ENCODE assay signal across 1 cellular context in the genomic region with DNA sequence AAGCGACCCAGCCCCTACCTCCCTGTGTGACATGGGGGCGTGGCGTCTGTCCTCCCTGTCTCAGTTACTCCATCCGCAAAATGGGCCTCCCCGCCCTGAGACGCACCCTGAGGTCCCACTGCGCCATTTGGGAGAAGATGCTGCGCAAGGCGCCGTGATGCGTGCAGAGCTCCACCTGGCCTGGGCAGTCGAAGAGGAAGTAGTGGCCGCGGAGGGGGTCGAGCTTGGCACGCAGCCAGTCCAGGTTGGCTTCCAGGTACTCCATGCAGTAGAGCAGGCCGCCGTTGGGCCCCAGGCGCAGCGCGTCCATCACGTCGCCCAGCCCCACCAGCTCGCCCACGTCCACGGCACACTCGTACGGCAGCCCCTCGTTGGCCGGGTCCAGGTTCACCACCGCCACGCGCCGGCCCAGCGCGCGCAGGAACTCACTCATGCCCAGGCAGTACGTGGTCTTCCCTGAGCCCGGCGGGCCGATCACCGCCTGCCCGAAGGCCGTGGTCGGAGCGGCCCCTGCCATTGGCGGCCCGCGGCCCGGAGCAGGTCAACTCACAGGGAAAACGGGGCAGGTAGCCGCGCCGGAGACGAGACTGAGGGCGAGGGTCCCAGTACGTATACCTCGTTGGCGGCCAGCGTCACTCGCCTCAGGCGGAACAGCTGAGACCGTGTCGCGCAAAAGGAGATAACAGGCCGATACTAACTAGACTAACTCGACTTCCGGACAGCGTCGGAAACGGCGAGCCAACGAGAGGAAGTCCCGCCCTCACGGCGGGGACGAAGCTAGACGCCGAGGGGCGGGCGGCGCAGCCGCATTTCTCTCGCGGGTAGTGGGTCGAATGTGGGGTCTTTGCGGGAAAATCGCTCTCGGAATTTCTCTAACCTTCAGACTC.
TF ChIP-seq lines count a peak whose summit lies in the region.

TSS of gene GPN2 (minus strand) at position 704 of the 887 bp plus-strand sequence. CDS start at position 517, 187 bp downstream.

TF ChIP-seq in K562, 482 proteins besides CTCF, POLR2A, EP300 and RAD21 (continued from another document and continues in another):
- TF ChIP-seq TEAD4 (IDR thresholded peaks at IDR 0.05; ENCODE audit: low read length): peak; percentile 46; the same call in 1 of the 2 replicates
- no peak for TF ChIP-seq TEAD4 (CRISPR knock-in tag; IDR thresholded peaks at IDR 0.05; ENCODE audit: borderline replicate concordance)
- TF ChIP-seq CBX8 (IDR thresholded peaks at IDR 0.05; ENCODE audit: borderline replicate concordance, extremely low read depth, low read depth, low read length, poor library complexity, severe bottlenecking): no peak
- no peak; the same call in 1 of the 2 replicates for TF ChIP-seq CBX1 (IDR thresholded peaks at IDR 0.05; ENCODE audit: low read depth)
- TF ChIP-seq STAG1 (CRISPR knock-in tag; IDR thresholded peaks at IDR 0.05; ENCODE audit: borderline replicate concordance): peak; percentile 44; the same call in 1 of the 2 replicates
- no peak for TF ChIP-seq NFE2 (IDR thresholded peaks at IDR 0.05; ENCODE audit: low read depth)
- no peak for TF ChIP-seq BRCA1 (IDR thresholded peaks at IDR 0.05)
- TF ChIP-seq BRCA1 (CRISPR knock-in tag; IDR thresholded peaks at IDR 0.05): 0 out of 2 replicates have a peak, but pooled peaks have one; percentile 43
- no peak; the same call in 1 of the 2 replicates for TF ChIP-seq HOMEZ (CRISPR knock-in tag; IDR thresholded peaks at IDR 0.05)
- TF ChIP-seq POLR2G (IDR thresholded peaks at IDR 0.05; ENCODE audit: low read depth, low read length): peak; percentile 97
- peak; percentile 64 for TF ChIP-seq FOXK2 (conservative IDR thresholded peaks at IDR 0.05 in 1 of 2, IDR thresholded peaks at IDR 0.05 in 1 of 2; ENCODE audit: low read depth in 2 of 2)
- TF ChIP-seq MLX (CRISPR knock-in tag; conservative IDR thresholded peaks at IDR 0.05): 0 out of 4 replicates have a peak, but pooled peaks of 1 of the 2 experiments have one; percentile 16
- TF ChIP-seq GTF2F1 (IDR thresholded peaks at IDR 0.05; ENCODE audit: low read depth, low read length): no peak
- TF ChIP-seq, protein P1, sequence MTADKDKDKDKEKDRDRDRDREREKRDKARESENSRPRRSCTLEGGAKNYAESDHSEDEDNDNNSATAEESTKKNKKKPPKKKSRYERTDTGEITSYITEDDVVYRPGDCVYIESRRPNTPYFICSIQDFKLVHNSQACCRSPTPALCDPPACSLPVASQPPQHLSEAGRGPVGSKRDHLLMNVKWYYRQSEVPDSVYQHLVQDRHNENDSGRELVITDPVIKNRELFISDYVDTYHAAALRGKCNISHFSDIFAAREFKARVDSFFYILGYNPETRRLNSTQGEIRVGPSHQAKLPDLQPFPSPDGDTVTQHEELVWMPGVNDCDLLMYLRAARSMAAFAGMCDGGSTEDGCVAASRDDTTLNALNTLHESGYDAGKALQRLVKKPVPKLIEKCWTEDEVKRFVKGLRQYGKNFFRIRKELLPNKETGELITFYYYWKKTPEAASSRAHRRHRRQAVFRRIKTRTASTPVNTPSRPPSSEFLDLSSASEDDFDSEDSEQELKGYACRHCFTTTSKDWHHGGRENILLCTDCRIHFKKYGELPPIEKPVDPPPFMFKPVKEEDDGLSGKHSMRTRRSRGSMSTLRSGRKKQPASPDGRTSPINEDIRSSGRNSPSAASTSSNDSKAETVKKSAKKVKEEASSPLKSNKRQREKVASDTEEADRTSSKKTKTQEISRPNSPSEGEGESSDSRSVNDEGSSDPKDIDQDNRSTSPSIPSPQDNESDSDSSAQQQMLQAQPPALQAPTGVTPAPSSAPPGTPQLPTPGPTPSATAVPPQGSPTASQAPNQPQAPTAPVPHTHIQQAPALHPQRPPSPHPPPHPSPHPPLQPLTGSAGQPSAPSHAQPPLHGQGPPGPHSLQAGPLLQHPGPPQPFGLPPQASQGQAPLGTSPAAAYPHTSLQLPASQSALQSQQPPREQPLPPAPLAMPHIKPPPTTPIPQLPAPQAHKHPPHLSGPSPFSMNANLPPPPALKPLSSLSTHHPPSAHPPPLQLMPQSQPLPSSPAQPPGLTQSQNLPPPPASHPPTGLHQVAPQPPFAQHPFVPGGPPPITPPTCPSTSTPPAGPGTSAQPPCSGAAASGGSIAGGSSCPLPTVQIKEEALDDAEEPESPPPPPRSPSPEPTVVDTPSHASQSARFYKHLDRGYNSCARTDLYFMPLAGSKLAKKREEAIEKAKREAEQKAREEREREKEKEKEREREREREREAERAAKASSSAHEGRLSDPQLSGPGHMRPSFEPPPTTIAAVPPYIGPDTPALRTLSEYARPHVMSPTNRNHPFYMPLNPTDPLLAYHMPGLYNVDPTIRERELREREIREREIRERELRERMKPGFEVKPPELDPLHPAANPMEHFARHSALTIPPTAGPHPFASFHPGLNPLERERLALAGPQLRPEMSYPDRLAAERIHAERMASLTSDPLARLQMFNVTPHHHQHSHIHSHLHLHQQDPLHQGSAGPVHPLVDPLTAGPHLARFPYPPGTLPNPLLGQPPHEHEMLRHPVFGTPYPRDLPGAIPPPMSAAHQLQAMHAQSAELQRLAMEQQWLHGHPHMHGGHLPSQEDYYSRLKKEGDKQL (CRISPR knock-in tag; IDR thresholded peaks at IDR 0.05; ENCODE audit: borderline replicate concordance): peak; percentile 95; the same call in 1 of the 2 replicates
- TF ChIP-seq ETV6 (IDR thresholded peaks at IDR 0.05; ENCODE audit: borderline replicate concordance in 1 of 2, low read depth in 2 of 2, low read length in 1 of 2): no peak
- 0 out of 2 replicates have a peak, but pooled peaks have one; percentile 89 for TF ChIP-seq ETV6 (CRISPR knock-in tag; IDR thresholded peaks at IDR 0.05; ENCODE audit: borderline replicate concordance)
- no peak; a peak in 1 of 4 replicates for TF ChIP-seq KDM4B (IDR thresholded peaks at IDR 0.05; ENCODE audit: borderline replicate concordance in 2 of 2, low read depth in 1 of 2)
- no peak; the same call in 1 of the 2 replicates for TF ChIP-seq ESRRA (IDR thresholded peaks at IDR 0.05; ENCODE audit: borderline replicate concordance, low read depth)
- TF ChIP-seq CBFB (CRISPR knock-in tag; IDR thresholded peaks at IDR 0.05): no peak
- no peak for TF ChIP-seq SIX5 (IDR thresholded peaks at IDR 0.05; ENCODE audit: borderline replicate concordance in 1 of 2, insufficient read depth in 1 of 2, low read depth in 1 of 2, low read length in 2 of 2)
- peak; percentile 63; the same call in 1 of the 2 replicates for TF ChIP-seq TOE1 (IDR thresholded peaks at IDR 0.05; ENCODE audit: borderline replicate concordance)
- TF ChIP-seq TOE1 (CRISPR knock-in tag; IDR thresholded peaks at IDR 0.05; ENCODE audit: borderline replicate concordance, low read depth): peak; percentile 91
- TF ChIP-seq, protein P2, sequence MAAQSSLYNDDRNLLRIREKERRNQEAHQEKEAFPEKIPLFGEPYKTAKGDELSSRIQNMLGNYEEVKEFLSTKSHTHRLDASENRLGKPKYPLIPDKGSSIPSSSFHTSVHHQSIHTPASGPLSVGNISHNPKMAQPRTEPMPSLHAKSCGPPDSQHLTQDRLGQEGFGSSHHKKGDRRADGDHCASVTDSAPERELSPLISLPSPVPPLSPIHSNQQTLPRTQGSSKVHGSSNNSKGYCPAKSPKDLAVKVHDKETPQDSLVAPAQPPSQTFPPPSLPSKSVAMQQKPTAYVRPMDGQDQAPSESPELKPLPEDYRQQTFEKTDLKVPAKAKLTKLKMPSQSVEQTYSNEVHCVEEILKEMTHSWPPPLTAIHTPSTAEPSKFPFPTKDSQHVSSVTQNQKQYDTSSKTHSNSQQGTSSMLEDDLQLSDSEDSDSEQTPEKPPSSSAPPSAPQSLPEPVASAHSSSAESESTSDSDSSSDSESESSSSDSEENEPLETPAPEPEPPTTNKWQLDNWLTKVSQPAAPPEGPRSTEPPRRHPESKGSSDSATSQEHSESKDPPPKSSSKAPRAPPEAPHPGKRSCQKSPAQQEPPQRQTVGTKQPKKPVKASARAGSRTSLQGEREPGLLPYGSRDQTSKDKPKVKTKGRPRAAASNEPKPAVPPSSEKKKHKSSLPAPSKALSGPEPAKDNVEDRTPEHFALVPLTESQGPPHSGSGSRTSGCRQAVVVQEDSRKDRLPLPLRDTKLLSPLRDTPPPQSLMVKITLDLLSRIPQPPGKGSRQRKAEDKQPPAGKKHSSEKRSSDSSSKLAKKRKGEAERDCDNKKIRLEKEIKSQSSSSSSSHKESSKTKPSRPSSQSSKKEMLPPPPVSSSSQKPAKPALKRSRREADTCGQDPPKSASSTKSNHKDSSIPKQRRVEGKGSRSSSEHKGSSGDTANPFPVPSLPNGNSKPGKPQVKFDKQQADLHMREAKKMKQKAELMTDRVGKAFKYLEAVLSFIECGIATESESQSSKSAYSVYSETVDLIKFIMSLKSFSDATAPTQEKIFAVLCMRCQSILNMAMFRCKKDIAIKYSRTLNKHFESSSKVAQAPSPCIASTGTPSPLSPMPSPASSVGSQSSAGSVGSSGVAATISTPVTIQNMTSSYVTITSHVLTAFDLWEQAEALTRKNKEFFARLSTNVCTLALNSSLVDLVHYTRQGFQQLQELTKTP (IDR thresholded peaks at IDR 0.05; ENCODE audit: low read depth in 1 of 2, partially characterized antibody in 2 of 2): peak in 1 of 2 experiments; percentile 58
- TF ChIP-seq E2F5 (CRISPR knock-in tag; IDR thresholded peaks at IDR 0.05): peak; percentile 87
- TF ChIP-seq ARID2 (IDR thresholded peaks at IDR 0.05): no peak
- TF ChIP-seq, protein P3, sequence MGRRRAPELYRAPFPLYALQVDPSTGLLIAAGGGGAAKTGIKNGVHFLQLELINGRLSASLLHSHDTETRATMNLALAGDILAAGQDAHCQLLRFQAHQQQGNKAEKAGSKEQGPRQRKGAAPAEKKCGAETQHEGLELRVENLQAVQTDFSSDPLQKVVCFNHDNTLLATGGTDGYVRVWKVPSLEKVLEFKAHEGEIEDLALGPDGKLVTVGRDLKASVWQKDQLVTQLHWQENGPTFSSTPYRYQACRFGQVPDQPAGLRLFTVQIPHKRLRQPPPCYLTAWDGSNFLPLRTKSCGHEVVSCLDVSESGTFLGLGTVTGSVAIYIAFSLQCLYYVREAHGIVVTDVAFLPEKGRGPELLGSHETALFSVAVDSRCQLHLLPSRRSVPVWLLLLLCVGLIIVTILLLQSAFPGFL (CRISPR knock-in tag; IDR thresholded peaks at IDR 0.05): peak; percentile 96; the same call in 1 of the 2 replicates
- TF ChIP-seq TBP (optimal IDR thresholded peaks at IDR 0.05; ENCODE audit: low read depth, low read length): peak; percentile 81
- TF ChIP-seq POLR3G (IDR thresholded peaks at IDR 0.05; ENCODE audit: extremely low read depth, insufficient read length, insufficient replicate concordance): no peak
- no peak for TF ChIP-seq PRMT5 (CRISPR knock-in tag; IDR thresholded peaks at IDR 0.05)
- TF ChIP-seq FUS (optimal IDR thresholded peaks at IDR 0.05; ENCODE audit: low read depth, low read length): no peak
- TF ChIP-seq ATF1 (CRISPR knock-in tag; IDR thresholded peaks at IDR 0.05): 0 out of 2 replicates have a peak, but pooled peaks have one; percentile 1
- peak; percentile 94 for TF ChIP-seq ATF1 (tag; IDR thresholded peaks at IDR 0.05)
- peak in 1 of 2 experiments; percentile 68; a peak in 2 of 4 replicates for TF ChIP-seq TBL1XR1 (IDR thresholded peaks at IDR 0.05; ENCODE audit: low read length in 2 of 2)
- TF ChIP-seq ZNF785 (CRISPR knock-in tag; IDR thresholded peaks at IDR 0.05): no peak
- peak; percentile 99 for TF ChIP-seq RBBP5 (IDR thresholded peaks at IDR 0.05; ENCODE audit: borderline replicate concordance, insufficient read depth, low read length, poor library complexity, severe bottlenecking)
- TF ChIP-seq, protein P4, sequence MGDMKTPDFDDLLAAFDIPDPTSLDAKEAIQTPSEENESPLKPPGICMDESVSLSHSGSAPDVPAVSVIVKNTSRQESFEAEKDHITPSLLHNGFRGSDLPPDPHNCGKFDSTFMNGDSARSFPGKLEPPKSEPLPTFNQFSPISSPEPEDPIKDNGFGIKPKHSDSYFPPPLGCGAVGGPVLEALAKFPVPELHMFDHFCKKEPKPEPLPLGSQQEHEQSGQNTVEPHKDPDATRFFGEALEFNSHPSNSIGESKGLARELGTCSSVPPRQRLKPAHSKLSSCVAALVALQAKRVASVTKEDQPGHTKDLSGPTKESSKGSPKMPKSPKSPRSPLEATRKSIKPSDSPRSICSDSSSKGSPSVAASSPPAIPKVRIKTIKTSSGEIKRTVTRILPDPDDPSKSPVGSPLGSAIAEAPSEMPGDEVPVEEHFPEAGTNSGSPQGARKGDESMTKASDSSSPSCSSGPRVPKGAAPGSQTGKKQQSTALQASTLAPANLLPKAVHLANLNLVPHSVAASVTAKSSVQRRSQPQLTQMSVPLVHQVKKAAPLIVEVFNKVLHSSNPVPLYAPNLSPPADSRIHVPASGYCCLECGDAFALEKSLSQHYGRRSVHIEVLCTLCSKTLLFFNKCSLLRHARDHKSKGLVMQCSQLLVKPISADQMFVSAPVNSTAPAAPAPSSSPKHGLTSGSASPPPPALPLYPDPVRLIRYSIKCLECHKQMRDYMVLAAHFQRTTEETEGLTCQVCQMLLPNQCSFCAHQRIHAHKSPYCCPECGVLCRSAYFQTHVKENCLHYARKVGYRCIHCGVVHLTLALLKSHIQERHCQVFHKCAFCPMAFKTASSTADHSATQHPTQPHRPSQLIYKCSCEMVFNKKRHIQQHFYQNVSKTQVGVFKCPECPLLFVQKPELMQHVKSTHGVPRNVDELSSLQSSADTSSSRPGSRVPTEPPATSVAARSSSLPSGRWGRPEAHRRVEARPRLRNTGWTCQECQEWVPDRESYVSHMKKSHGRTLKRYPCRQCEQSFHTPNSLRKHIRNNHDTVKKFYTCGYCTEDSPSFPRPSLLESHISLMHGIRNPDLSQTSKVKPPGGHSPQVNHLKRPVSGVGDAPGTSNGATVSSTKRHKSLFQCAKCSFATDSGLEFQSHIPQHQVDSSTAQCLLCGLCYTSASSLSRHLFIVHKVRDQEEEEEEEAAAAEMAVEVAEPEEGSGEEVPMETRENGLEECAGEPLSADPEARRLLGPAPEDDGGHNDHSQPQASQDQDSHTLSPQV (IDR thresholded peaks at IDR 0.05): peak; percentile 45; the same call in 1 of the 2 replicates
- TF ChIP-seq ZEB2 (IDR thresholded peaks at IDR 0.05): 0 out of 2 replicates have a peak, but pooled peaks have one; percentile 45
- TF ChIP-seq SETDB1 (IDR thresholded peaks at IDR 0.05; ENCODE audit: low read length): no peak
